8 cellular contexts compared by ENCODE assay signal in the genomic region with DNA sequence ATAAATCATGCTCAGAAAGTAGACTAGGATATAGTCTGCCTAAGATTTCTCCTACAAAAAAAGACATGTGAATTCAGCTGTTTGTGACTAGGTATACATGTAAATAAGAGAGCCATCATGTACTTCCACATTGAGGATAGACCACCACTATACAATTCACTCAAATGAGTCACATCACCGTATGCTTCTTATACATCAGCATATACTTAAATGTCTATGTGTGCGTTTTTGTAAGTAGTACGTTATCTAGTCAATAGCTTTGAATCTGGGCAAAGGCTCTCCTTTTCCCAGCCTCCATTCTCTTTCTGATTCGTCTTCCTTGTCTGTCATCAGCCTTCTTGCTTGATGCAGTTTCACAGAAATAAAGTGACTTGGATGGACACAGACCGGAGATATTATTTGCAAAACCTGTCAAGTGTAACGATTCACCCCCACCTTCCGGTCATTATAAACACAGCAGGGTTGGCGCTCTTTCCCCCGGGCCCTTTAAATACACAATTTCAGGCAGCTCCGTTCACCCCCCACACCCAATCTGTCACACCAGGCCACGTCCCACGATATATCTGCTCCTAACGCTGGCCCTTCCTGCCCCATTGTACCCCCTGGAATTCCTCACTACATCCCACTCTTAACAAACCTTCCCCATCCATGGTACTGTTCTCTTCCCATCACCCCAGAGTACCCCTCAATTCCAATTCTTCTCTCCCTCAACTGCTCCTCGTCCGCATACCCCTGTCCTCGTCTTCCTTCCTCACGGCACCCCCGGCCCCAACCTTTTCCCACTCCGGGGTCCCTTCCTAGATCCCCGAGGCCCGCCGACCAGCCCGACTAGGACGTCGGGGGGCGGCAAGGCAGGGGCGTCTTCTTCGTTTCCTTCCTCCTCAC. TPM values are rescaled to one million over a fixed set of nuclear protein-coding genes. Genes with fewer than 3 reads are reported as not detected.
A peak's percentile ranks its signal among the peaks of the same experiment; 100 is the strongest.
DNase-seq lines count a peak whose midpoint lies in the region; ATAC-seq, FAIRE-seq and TF ChIP-seq lines count a peak whose summit lies in the region.

No MANE protein-coding gene starts in this region.

- no peaks in the 10 kb centered on the region for H3K27me3 ChIP-seq in endothelial cell of umbilical vein (ENCODE audit: control insufficient read depth in 2 of 2, insufficient read depth in 2 of 2, low read length in 2 of 2)

- H4K20me1 ChIP-seq in endothelial cell of umbilical vein (replicated peaks; ENCODE audit: control insufficient read depth, extremely low read depth, insufficient read depth, low read length) = no peaks in the 10 kb centered on the region

- H3K4me2 ChIP-seq in endothelial cell of umbilical vein (ENCODE audit: insufficient read depth, low read length) = peak overlapping the region; percentile 91

- peaks cover 22% of the 10 kb centered on the region for H3K36me3 Mint-ChIP-seq in activated CD8-positive, alpha-beta T cell treated with anti-CD3 and anti-CD28 coated beads, Interleukin-2, amount 10 ng/mL, durations not matched to agents 7 days and 5 days (ENCODE audit: low read depth)

- H3K9ac ChIP-seq in endothelial cell of umbilical vein (replicated peaks; ENCODE audit: extremely low read depth, insufficient read depth, low read length) = peak overlapping the region; percentile 75

- H3K36me3 ChIP-seq in endothelial cell of umbilical vein (ENCODE audit: control insufficient read depth in 2 of 2, extremely low read depth in 1 of 2, insufficient read depth in 2 of 2, low read length in 2 of 2) (peaks cover 2 to 4% of the 10 kb centered on the region in 2 experiments), mucosa of descending colon (ENCODE audit: low read depth) (no peaks in the 10 kb centered on the region)

- H3K9me3 ChIP-seq in endothelial cell of umbilical vein (replicated peaks; ENCODE audit: control insufficient read depth, insufficient read depth, low read length) (no peaks in the 10 kb centered on the region), mucosa of descending colon (no peaks in the 10 kb centered on the region)

- H3K9me3 Mint-ChIP-seq in activated CD8-positive, alpha-beta T cell treated with anti-CD3 and anti-CD28 coated beads, Interleukin-2, amount 10 ng/mL, durations not matched to agents 7 days and 5 days (ENCODE audit: insufficient read depth) = no peaks in the 10 kb centered on the region
- no peaks in the 10 kb centered on the region for H3K9me3 Mint-ChIP-seq in stimulated activated naive CD8-positive, alpha-beta T cell treated with anti-CD3 and anti-CD28 coated beads, Interleukin-15, amount 100 ng/mL, for 72 hours

- intact Hi-C loops in endothelial cell of umbilical vein (cut with micrococcal nuclease) (no loop called here), mucosa of descending colon (cut with DNase I, micrococcal nuclease) (loop anchor here in 1 of 2 donors (5.0 kb wide), 1 partner anchor 41 kb away; the partner anchor contains the start of gene METTL13)

- TSS peak; percentile 15 for BruUV-seq in endothelial cell of umbilical vein (replicated peaks; lab: Mats Ljungman, UMichigan)

- H3K4me3 ChIP-seq in endothelial cell of umbilical vein (replicated peaks in 1 of 3; ENCODE audit: insufficient read depth in 1 of 3, low read depth in 1 of 3, low read length in 3 of 3) = peak overlapping the region; percentile 59 to 83 (median 81)
- peak overlapping the region; percentile 73 for H3K4me3 ChIP-seq in mucosa of descending colon

- no peak for TF ChIP-seq CTCF in endothelial cell of umbilical vein (IDR thresholded peaks at IDR 0.05; ENCODE audit: extremely low read depth in 1 of 2, insufficient read depth in 1 of 2, low read depth in 1 of 2, low read length in 2 of 2)
- TF ChIP-seq CTCF in mucosa of descending colon (IDR thresholded peaks at IDR 0.05) = no peak

- CTCF ChIA-PET in activated CD8-positive, alpha-beta T cell treated with anti-CD3 and anti-CD28 coated beads, Interleukin-2, amount 10 ng/mL, durations not matched to agents 7 days and 5 days (lab: Charles Lee) = interaction anchor here (0.6 to 7.0 kb wide), 19 partner anchors 10 to 708 kb away, joined by 3 to 48 read pairs (median 4); partner anchors contain the start of genes METTL13 and PRRC2C
- CTCF ChIA-PET in endothelial cell of umbilical vein (lab: Charles Lee) = interaction anchor here (1.2 to 4.3 kb wide), 10 partner anchors 9 to 244 kb away, joined by 3 to 22 read pairs (median 6); no protein-coding TSS in a partner anchor

- ATAC-seq in HG03045 (IDR thresholded peaks at IDR 0.05; ENCODE audit: unreplicated experiment) = peak; percentile 22
- ATAC-seq in activated CD8-positive, alpha-beta T cell treated with anti-CD3 and anti-CD28 coated beads, Interleukin-2, amount 10 ng/mL, durations not matched to agents 7 days and 5 days = peak; percentile 34
- peak; percentile 50 for ATAC-seq in mucosa of descending colon
- ATAC-seq in stimulated activated naive CD8-positive, alpha-beta T cell treated with anti-CD3 and anti-CD28 coated beads, Interleukin-15, amount 100 ng/mL, for 72 hours = peak; percentile 75

- no peak for FAIRE-seq in endothelial cell of umbilical vein (lab: Jason Lieb, UNC)

- peak overlapping the region; percentile 98 for H3K4me3 Mint-ChIP-seq in activated CD8-positive, alpha-beta T cell treated with anti-CD3 and anti-CD28 coated beads, Interleukin-2, amount 10 ng/mL, durations not matched to agents 7 days and 5 days
- H3K4me3 Mint-ChIP-seq in stimulated activated naive CD8-positive, alpha-beta T cell treated with anti-CD3 and anti-CD28 coated beads, Interleukin-15, amount 100 ng/mL, for 72 hours = peak overlapping the region; percentile 96 to 99

- peak overlapping the region; percentile 95 for H2AFZ ChIP-seq in endothelial cell of umbilical vein (ENCODE audit: low read depth, low read length)

- H3K9me1 ChIP-seq in endothelial cell of umbilical vein (replicated peaks; ENCODE audit: control insufficient read depth, extremely low read depth, insufficient read depth, low read length) = no peaks in the 10 kb centered on the region

- POLR2A ChIA-PET in activated CD8-positive, alpha-beta T cell treated with anti-CD3 and anti-CD28 coated beads, Interleukin-2, amount 10 ng/mL, durations not matched to agents 7 days and 5 days (lab: Charles Lee) = interaction anchor here (0.7 to 4.2 kb wide), 10 partner anchors 13 to 255 kb away, joined by 3 to 35 read pairs (median 4); partner anchors contain the start of genes METTL13 and PRRC2C
- POLR2A ChIA-PET in endothelial cell of umbilical vein (lab: Charles Lee) = interaction anchor here (0.7 kb wide), 1 partner anchor 21 kb away, joined by 3 read pairs; no protein-coding TSS in a partner anchor

- peak overlapping the region; percentile 52 for H3K27ac ChIP-seq in endothelial cell of umbilical vein (ENCODE audit: insufficient read depth, low read depth, low read length)

- DNase-seq in NCI-H1417 (lab: John Stamatoyannopoulos, UW) = peak; percentile 42 to 79 (median 66)
- DNase-seq in NCI-H1417 treated with DMSO at 0.1 percent for 48 hours (lab: John Stamatoyannopoulos, UW) = no peak
- peak; percentile 9 for DNase-seq in NCI-H774 (lab: John Stamatoyannopoulos, UW)
- DNase-seq in activated CD8-positive, alpha-beta T cell treated with anti-CD3 and anti-CD28 coated beads, Interleukin-2, amount 10 ng/mL, durations not matched to agents 7 days and 5 days = peak; percentile 70
- peak; percentile 51 for DNase-seq in endothelial cell of umbilical vein (ENCODE audit: low read depth, low spot score)
- DNase-seq in mucosa of descending colon = peak in 2 of 3 donors; percentile 48 to 57
- DNase-seq in stimulated activated naive CD8-positive, alpha-beta T cell treated with anti-CD3 and anti-CD28 coated beads, Interleukin-15, amount 100 ng/mL, for 72 hours = peak; percentile 49 to 66

- peaks cover 49% of the 10 kb centered on the region for H3K4me1 Mint-ChIP-seq in activated CD8-positive, alpha-beta T cell treated with anti-CD3 and anti-CD28 coated beads, Interleukin-2, amount 10 ng/mL, durations not matched to agents 7 days and 5 days (ENCODE audit: low read depth)
- peaks cover 41% of the 10 kb centered on the region for H3K4me1 Mint-ChIP-seq in stimulated activated naive CD8-positive, alpha-beta T cell treated with anti-CD3 and anti-CD28 coated beads, Interleukin-15, amount 100 ng/mL, for 72 hours

- H3K4me1 ChIP-seq in endothelial cell of umbilical vein (ENCODE audit: control insufficient read depth, extremely low read depth, insufficient read depth, low read length) = peaks cover 31% of the 10 kb centered on the region
- peaks cover 6% of the 10 kb centered on the region for H3K4me1 ChIP-seq in mucosa of descending colon (ENCODE audit: low read depth)

- TF ChIP-seq POLR2A in endothelial cell of umbilical vein (IDR thresholded peaks at IDR 0.05; ENCODE audit: low read depth, low read length) = no peak

- H3K27ac Mint-ChIP-seq in activated CD8-positive, alpha-beta T cell treated with anti-CD3 and anti-CD28 coated beads, Interleukin-2, amount 10 ng/mL, durations not matched to agents 7 days and 5 days = peak overlapping the region; percentile 99
- peak overlapping the region; percentile 97 to 99 for H3K27ac Mint-ChIP-seq in stimulated activated naive CD8-positive, alpha-beta T cell treated with anti-CD3 and anti-CD28 coated beads, Interleukin-15, amount 100 ng/mL, for 72 hours

- H3K79me2 ChIP-seq in endothelial cell of umbilical vein (ENCODE audit: control insufficient read depth, insufficient read depth, low read length) = peaks cover 13% of the 10 kb centered on the region

- dilution Hi-C loops in endothelial cell of umbilical vein (cut with MboI; ENCODE audit: extremely low pct_ligation_motif_present, low sequenced_read_pairs) = no loop called here

- H3K27me3 Mint-ChIP-seq in activated CD8-positive, alpha-beta T cell treated with anti-CD3 and anti-CD28 coated beads, Interleukin-2, amount 10 ng/mL, durations not matched to agents 7 days and 5 days (ENCODE audit: low read depth) = no peaks in the 10 kb centered on the region
- no peaks in the 10 kb centered on the region for H3K27me3 Mint-ChIP-seq in stimulated activated naive CD8-positive, alpha-beta T cell treated with anti-CD3 and anti-CD28 coated beads, Interleukin-15, amount 100 ng/mL, for 72 hours

RNA-seq across cellular contexts. Expression of gene VAMP4, which starts 0.6 kb away (rescaled TPM):
- total RNA-seq in activated CD8-positive, alpha-beta T cell treated with anti-CD3 and anti-CD28 coated beads, Interleukin-2, amount 10 ng/mL, durations not matched to agents 7 days and 5 days = 10 to 100 TPM; 12.2 to 13.0 TPM
- total RNA-seq in endothelial cell of umbilical vein (10.1 and 10.4 TPM in 2 replicates), mucosa of descending colon (10 to 100 TPM in 2 of 3 donors, 1 to 10 TPM in 1; 9.3 to 15.0 (median 11.1) TPM)
- 1.6 and 2.1 TPM in 2 replicates for polyA plus RNA-seq in endothelial cell of umbilical vein
- polyA plus RNA-seq in endothelial cell of umbilical vein (2011; cell fraction: cytosol; rRNA removed) = 3.2 and 3.3 TPM in 2 replicates
- 6.6 and 9.8 TPM in 2 replicates for polyA plus RNA-seq in endothelial cell of umbilical vein (2011; cell fraction: nucleus; rRNA removed)
- polyA plus RNA-seq in endothelial cell of umbilical vein (2012) = 5.8 and 7.0 TPM in 2 replicates
- 1.2 and 2.1 TPM in 2 replicates for polyA minus RNA-seq in endothelial cell of umbilical vein
- 4.8 TPM for polyA minus RNA-seq in endothelial cell of umbilical vein (2011; cell fraction: cytosol; rRNA and poly(A)+ RNA removed)
- polyA minus RNA-seq in endothelial cell of umbilical vein (2011; cell fraction: nucleus; rRNA and poly(A)+ RNA removed) = 2.0 and 5.0 TPM in 2 replicates

RNA-seq across cellular contexts. Expression of gene METTL13, which starts 40.2 kb away (rescaled TPM):
- total RNA-seq in activated CD8-positive, alpha-beta T cell treated with anti-CD3 and anti-CD28 coated beads, Interleukin-2, amount 10 ng/mL, durations not matched to agents 7 days and 5 days = 10 to 100 TPM; 38.5 to 44.5 TPM
- total RNA-seq in endothelial cell of umbilical vein = 26.5 and 29.7 TPM in 2 replicates
- polyA plus RNA-seq in endothelial cell of umbilical vein = 21.0 and 21.2 TPM in 2 replicates
- 24.9 and 31.0 TPM in 2 replicates for polyA plus RNA-seq in endothelial cell of umbilical vein (2011; cell fraction: cytosol; rRNA removed)
- 16.6 and 19.3 TPM in 2 replicates for polyA plus RNA-seq in endothelial cell of umbilical vein (2011; cell fraction: nucleus; rRNA removed)
- 24.1 and 30.7 TPM in 2 replicates for polyA plus RNA-seq in endothelial cell of umbilical vein (2012)
- polyA minus RNA-seq in endothelial cell of umbilical vein = 28.3 and 29.7 TPM in 2 replicates
- polyA minus RNA-seq in endothelial cell of umbilical vein (2011; cell fraction: cytosol; rRNA and poly(A)+ RNA removed) = 26.8 TPM
- polyA minus RNA-seq in endothelial cell of umbilical vein (2011; cell fraction: nucleus; rRNA and poly(A)+ RNA removed) = 8.8 TPM in 2 replicates
- 10 to 100 TPM; 25.4 to 28.0 (median 25.9) TPM for total RNA-seq in mucosa of descending colon

Comparison
In these comparisons a context has a peak if more than half of its experiments do, and no peak if none do; other contexts are left out.
1. ATAC-seq: peak in every context shown above with its lines; median percentile 75 in stimulated activated naive CD8-positive, alpha-beta T cell treated with anti-CD3 and anti-CD28 coated beads, Interleukin-15, amount 100 ng/mL, for 72 hours; 50 in mucosa of descending colon; 34 in activated CD8-positive, alpha-beta T cell treated with anti-CD3 and anti-CD28 coated beads, Interleukin-2, amount 10 ng/mL, durations not matched to agents 7 days and 5 days; 22 in HG03045.